9 cellular contexts compared by ENCODE assay signal in the genomic region with DNA sequence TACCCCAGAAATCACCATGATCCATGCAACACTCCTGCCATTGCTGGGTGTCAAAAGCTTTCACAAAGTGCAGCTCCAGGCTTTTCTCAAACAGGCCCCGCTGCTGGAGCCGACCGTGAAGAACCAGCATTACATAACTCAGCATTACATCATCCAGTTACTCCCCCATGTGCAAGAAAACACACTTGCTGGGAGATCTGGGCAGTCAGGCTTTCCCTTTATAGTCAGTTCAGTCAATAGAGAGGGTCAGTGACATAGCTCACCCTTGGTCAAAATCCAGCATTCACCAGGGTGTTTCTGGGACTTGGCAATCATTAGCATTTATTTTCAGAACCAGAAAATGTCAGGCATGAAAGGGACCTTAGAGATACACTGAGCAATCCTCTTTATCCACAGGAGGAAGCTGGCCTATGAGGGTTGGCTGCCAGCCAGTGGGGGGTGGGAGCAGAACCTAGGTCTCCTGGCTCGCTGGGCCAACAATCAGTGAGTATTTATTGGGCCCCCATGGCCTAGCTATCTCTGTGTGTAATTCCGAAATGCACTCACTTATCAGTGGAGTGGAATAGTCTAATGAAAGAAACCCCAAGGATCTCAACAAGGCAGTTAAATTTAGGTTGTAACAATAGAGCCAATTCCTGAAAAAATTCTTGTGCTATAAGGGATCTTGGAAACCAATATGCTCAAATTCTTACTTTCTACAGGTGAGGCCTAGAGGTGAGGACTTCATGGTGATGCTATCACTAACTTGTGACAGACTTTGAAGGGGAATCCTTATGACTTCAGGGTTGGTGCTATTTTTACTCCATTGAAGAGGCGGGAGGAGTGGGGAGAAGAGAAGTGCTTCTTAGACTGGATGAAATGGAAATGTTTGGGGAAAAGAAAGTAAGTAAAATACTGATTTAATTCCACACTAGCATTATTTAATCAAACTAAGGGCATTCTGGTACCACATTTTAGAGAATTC. TPM values are rescaled to one million over a fixed set of nuclear protein-coding genes. Genes with fewer than 3 reads are reported as not detected.
DNase-seq lines count a peak whose midpoint lies in the region; ATAC-seq and TF ChIP-seq lines count a peak whose summit lies in the region.
"Had no signal": no experiment of that assay in that cellular context is flagged by ENCODE, and none has a peak within 500 bp of the region (broad histone marks: within the 10 kb centered on the region; RNA-seq: fewer than 3 reads in every experiment).

No MANE protein-coding gene starts in this region.

- H4K20me1 ChIP-seq in mammary epithelial cell (ENCODE audit: insufficient read depth, low read length) = no peaks in the 10 kb centered on the region

- H3K4me1 Mint-ChIP-seq in activated CD4-positive, alpha-beta memory T cell treated with anti-CD3 and anti-CD28 coated beads for 36 hours (ENCODE audit: low read depth) = peaks cover 2% of the 10 kb centered on the region

- in situ Hi-C loops in mammary epithelial cell (cut with MboI; ENCODE audit: low sequenced_read_pairs in 2 of 2) = loop anchor here in 1 of 2 donors (25.0 kb wide), 1 partner anchor 181 kb away; no protein-coding TSS in a partner anchor

- H3K36me3 ChIP-seq in A673 (ENCODE audit: insufficient read depth, low read length, poor library complexity, severe bottlenecking) = no peaks in the 10 kb centered on the region
- H3K36me3 ChIP-seq in mammary epithelial cell (ENCODE audit: insufficient read depth, low read length) = no peaks in the 10 kb centered on the region
- H3K36me3 ChIP-seq in upper lobe of right lung = no peaks in the 10 kb centered on the region

- no peak overlapping the region for H3K4me3 ChIP-seq in A673 (ENCODE audit: low read depth, low read length, poor library complexity, severe bottlenecking)
- H3K4me3 ChIP-seq in NB4 (ENCODE audit: low read depth, low read length) = no peak overlapping the region
- H3K4me3 ChIP-seq in mammary epithelial cell (replicated peaks in 1 of 3; ENCODE audit: insufficient read depth in 1 of 3, low read depth in 2 of 3, low read length in 3 of 3) = no peak overlapping the region
- no peak overlapping the region for H3K4me3 ChIP-seq in upper lobe of right lung
- H3K4me3 ChIP-seq: skin epidermis had no signal

- ATAC-seq in left lobe of liver (peak; percentile 96), upper lobe of right lung (peak; percentile 90), HG03039 (IDR thresholded peaks at IDR 0.05; ENCODE audit: unreplicated experiment) (no peak)

- peaks cover 40% of the 10 kb centered on the region for H3K4me1 ChIP-seq in A673 (ENCODE audit: insufficient read depth, low read length, poor library complexity, severe bottlenecking)
- peaks cover 36% of the 10 kb centered on the region for H3K4me1 ChIP-seq in mammary epithelial cell (ENCODE audit: insufficient read depth, low read length)
- peaks cover 20% of the 10 kb centered on the region for H3K4me1 ChIP-seq in upper lobe of right lung

- H3K9ac ChIP-seq in mammary epithelial cell (ENCODE audit: insufficient read depth, low read length) = no peak overlapping the region

- TF ChIP-seq CTCF in A673 (conservative IDR thresholded peaks at IDR 0.05; ENCODE audit: low read depth, low read length) (no peak), NB4 (IDR thresholded peaks at IDR 0.05; ENCODE audit: low read depth, low read length) (no peak), mammary epithelial cell (conservative IDR thresholded peaks at IDR 0.05 in 1 of 2, IDR thresholded peaks at IDR 0.05 in 1 of 2; ENCODE audit: extremely low read depth in 1 of 2, insufficient read depth in 1 of 2, low read depth in 1 of 2, low read length in 2 of 2) (no peak), upper lobe of right lung (IDR thresholded peaks at IDR 0.05) (no peak)

- peak overlapping the region; percentile 7 for H2AFZ ChIP-seq in mammary epithelial cell (ENCODE audit: low read depth, low read length)

- dilution Hi-C loops in mammary epithelial cell (cut with HindIII; ENCODE audit: low sequenced_read_pairs) = no loop called here

- H3K4me2 ChIP-seq in mammary epithelial cell (ENCODE audit: insufficient read depth, low read depth, low read length) = no peak overlapping the region

- WGBS in mammary epithelial cell (ENCODE audit: low coverage, missing lambda C conversion rate) = 47% methylated on average over 6 of the region's 6 CpGs

- TF ChIP-seq POLR2A in NB4 (IDR thresholded peaks at IDR 0.05; ENCODE audit: extremely low read depth, insufficient read length) = no peak

- H3K79me2 ChIP-seq in mammary epithelial cell (ENCODE audit: insufficient read depth, low read length) = peaks cover 15% of the 10 kb centered on the region

- H3K9me3 Mint-ChIP-seq in activated CD4-positive, alpha-beta memory T cell treated with anti-CD3 and anti-CD28 coated beads for 36 hours = no peaks in the 10 kb centered on the region

- H3K27me3 ChIP-seq in A673 (replicated peaks; ENCODE audit: insufficient read depth, low read depth, low read length, poor library complexity) = no peaks in the 10 kb centered on the region
- no peaks in the 10 kb centered on the region for H3K27me3 ChIP-seq in mammary epithelial cell (ENCODE audit: insufficient read depth, low read length)
- no peaks in the 10 kb centered on the region for H3K27me3 ChIP-seq in upper lobe of right lung

- intact Hi-C loops in A673 (cut with micrococcal nuclease; ENCODE audit: unreplicated experiment) (no loop called here), mammary epithelial cell (cut with micrococcal nuclease) (no loop called here), upper lobe of right lung (cut with DNase I) (no loop called here)
- intact Hi-C loops in activated CD4-positive, alpha-beta memory T cell treated with anti-CD3 and anti-CD28 coated beads for 36 hours (cut with micrococcal nuclease) = no loop called here

- DNase-seq in A673 (ENCODE audit: low spot score) (peak; percentile 71), NB4 (ENCODE audit: low read depth) (peak; percentile 92), mammary epithelial cell (peak; percentile 47), left lobe of liver (ENCODE audit: low spot score) (peak; percentile 81), upper lobe of right lung (no peak), T-helper 9 cell (no peak)
- no peak for DNase-seq in activated CD4-positive, alpha-beta memory T cell treated with anti-CD3 and anti-CD28 coated beads for 36 hours

- H3K4me3 Mint-ChIP-seq in activated CD4-positive, alpha-beta memory T cell treated with anti-CD3 and anti-CD28 coated beads for 36 hours = no peak overlapping the region

- BruUV-seq in A673 (replicated peaks; lab: Mats Ljungman, UMichigan) (no TSS peak), mammary epithelial cell (replicated peaks; lab: Mats Ljungman, UMichigan) (no TSS peak)

- H3K27ac ChIP-seq in A673 (ENCODE audit: low read depth, low read length, poor library complexity, severe bottlenecking) (peak overlapping the region; percentile 62), mammary epithelial cell (ENCODE audit: insufficient read depth, low read depth, low read length) (no peak overlapping the region), upper lobe of right lung (peak overlapping the region; percentile 48)

- no peaks in the 10 kb centered on the region for H3K9me3 ChIP-seq in A673 (ENCODE audit: low read depth, low read length, poor library complexity, severe bottlenecking)
- no peaks in the 10 kb centered on the region for H3K9me3 ChIP-seq in mammary epithelial cell (replicated peaks; ENCODE audit: insufficient read depth, low read length)
- no peaks in the 10 kb centered on the region for H3K9me3 ChIP-seq in upper lobe of right lung

- no peaks in the 10 kb centered on the region for H3K27me3 Mint-ChIP-seq in activated CD4-positive, alpha-beta memory T cell treated with anti-CD3 and anti-CD28 coated beads for 36 hours

- peaks cover 1% of the 10 kb centered on the region for H3K36me3 Mint-ChIP-seq in activated CD4-positive, alpha-beta memory T cell treated with anti-CD3 and anti-CD28 coated beads for 36 hours

- CTCF ChIA-PET in A673 (lab: Charles Lee) = no interaction called here
- CTCF ChIA-PET in mammary epithelial cell (lab: Charles Lee; ENCODE audit: low non-redundant PET) = interaction anchor here (0.5 kb wide), 1 partner anchor 13 kb away, joined by 5 read pairs; no protein-coding TSS in a partner anchor
- CTCF ChIA-PET in activated CD4-positive, alpha-beta memory T cell treated with anti-CD3 and anti-CD28 coated beads for 36 hours (lab: Charles Lee) = interaction anchor here (0.6 to 1.7 kb wide), 4 partner anchors 12 to 62 kb away, joined by 3 to 5 read pairs (median 4); no protein-coding TSS in a partner anchor

- H3K27ac Mint-ChIP-seq in activated CD4-positive, alpha-beta memory T cell treated with anti-CD3 and anti-CD28 coated beads for 36 hours = no peak overlapping the region

- POLR2A ChIA-PET in A673 (lab: Charles Lee; ENCODE audit: low non-redundant PET) = no interaction called here
- POLR2A ChIA-PET in activated CD4-positive, alpha-beta memory T cell treated with anti-CD3 and anti-CD28 coated beads for 36 hours (lab: Charles Lee) = no interaction called here

RNA-seq across cellular contexts. Expression of a gene that starts 54.6 kb away (rescaled TPM):
- total RNA-seq in A673 (2021) (50.9 and 53.6 TPM in 2 replicates), mammary epithelial cell (10 to 100 TPM; 13.7 to 42.3 TPM), left lobe of liver (7.7 TPM), upper lobe of right lung (20.4 TPM)
- polyA plus RNA-seq in mammary epithelial cell = 35.1 TPM
- 23.7 TPM for polyA minus RNA-seq in mammary epithelial cell
- 10 to 100 TPM; 50.6 to 53.6 TPM for total RNA-seq in activated CD4-positive, alpha-beta memory T cell treated with anti-CD3 and anti-CD28 coated beads for 36 hours

RNA-seq across cellular contexts. Expression of a gene that starts 55.2 kb away (rescaled TPM):
- total RNA-seq in A673 (2021) = 17.8 and 19.5 TPM in 2 replicates
- total RNA-seq in mammary epithelial cell = 10 to 100 TPM; 18.0 to 32.2 TPM
- 21.8 TPM for polyA plus RNA-seq in mammary epithelial cell
- 75.5 TPM for polyA minus RNA-seq in mammary epithelial cell
- 10.0 TPM for total RNA-seq in left lobe of liver
- total RNA-seq in upper lobe of right lung = 18.3 TPM
- total RNA-seq in activated CD4-positive, alpha-beta memory T cell treated with anti-CD3 and anti-CD28 coated beads for 36 hours = 10 to 100 TPM; 22.7 to 23.7 TPM

Comparison
In these comparisons a context has a peak if more than half of its experiments do, and no peak if none do; other contexts are left out.
1. DNase-seq: peak in A673 (single experiment), NB4 (single experiment), mammary epithelial cell (single experiment) and left lobe of liver (single experiment); none in upper lobe of right lung (single experiment), T-helper 9 cell (single experiment) and activated CD4-positive, alpha-beta memory T cell treated with anti-CD3 and anti-CD28 coated beads for 36 hours (single experiment).